In genomic region chr3:113275876-113276580, GRCh38 we compare ENCODE assay signal across 8 cellular contexts.
A peak's percentile ranks its signal among the peaks of the same experiment; 100 is the strongest.
DNase-seq lines count a peak whose midpoint lies in the region; ATAC-seq and TF ChIP-seq lines count a peak whose summit lies in the region.

No MANE protein-coding gene starts in this region.

- no peak overlapping the region for H3K4me3 Mint-ChIP-seq in T-helper 17 cell
- peak overlapping the region; percentile 74 for H3K4me3 Mint-ChIP-seq in osteocyte (ENCODE audit: unreplicated experiment)

- DNase-seq in EH (ENCODE audit: low read depth): peak; percentile 47
- peak; percentile 42 for DNase-seq in HT-29 (ENCODE audit: low spot score)
- no peak for DNase-seq in T-helper 17 cell
- peak; percentile 57 for DNase-seq in foreskin melanocyte
- DNase-seq in osteocyte (ENCODE audit: extremely low spot score, unreplicated experiment): no peak
- no peak for DNase-seq in cortex of kidney (lab: John Stamatoyannopoulos, UW)
- no peak for DNase-seq in activated CD4-positive, alpha-beta T cell treated with anti-CD3 and anti-CD28 coated beads for 48 hours

- peak; percentile 60 for TF ChIP-seq CTCF in osteocyte (IDR thresholded peaks at IDR 0.05)

- H3K27me3 Mint-ChIP-seq in T-helper 17 cell: peaks cover 22% of the 10 kb centered on the region
- no peaks in the 10 kb centered on the region for H3K27me3 Mint-ChIP-seq in osteocyte (ENCODE audit: unreplicated experiment)

- H3K4me1 Mint-ChIP-seq in T-helper 17 cell (peaks cover 7% of the 10 kb centered on the region), osteocyte (ENCODE audit: unreplicated experiment) (peaks cover 35% of the 10 kb centered on the region)

- H3K36me3 Mint-ChIP-seq in T-helper 17 cell (ENCODE audit: low read depth): no peaks in the 10 kb centered on the region
- peaks cover 16% of the 10 kb centered on the region for H3K36me3 Mint-ChIP-seq in osteocyte (ENCODE audit: unreplicated experiment)

- no peaks in the 10 kb centered on the region for H3K9me3 ChIP-seq in T-helper 17 cell (ENCODE audit: control insufficient read depth, low read length, poor library complexity, severe bottlenecking)

- no peaks in the 10 kb centered on the region for H3K9me3 Mint-ChIP-seq in osteocyte (ENCODE audit: unreplicated experiment)

- no peak overlapping the region for H3K27ac Mint-ChIP-seq in T-helper 17 cell
- H3K27ac Mint-ChIP-seq in osteocyte (ENCODE audit: unreplicated experiment): peak overlapping the region; percentile 99

- peak; percentile 72 for ATAC-seq in GM21447 (IDR thresholded peaks at IDR 0.05; ENCODE audit: unreplicated experiment)
- ATAC-seq in T-helper 17 cell: peak; percentile 18

Comparison
In these comparisons a context has a peak if more than half of its experiments do, and no peak if none do; other contexts are left out.
1. DNase-seq: peak in EH (single experiment), HT-29 (single experiment) and foreskin melanocyte (single experiment); none in T-helper 17 cell (0 of 3), osteocyte (single experiment), cortex of kidney (single experiment) and activated CD4-positive, alpha-beta T cell treated with anti-CD3 and anti-CD28 coated beads for 48 hours (single experiment).